Comparison of ENCODE assay signal across 1 cellular context in the genomic region with DNA sequence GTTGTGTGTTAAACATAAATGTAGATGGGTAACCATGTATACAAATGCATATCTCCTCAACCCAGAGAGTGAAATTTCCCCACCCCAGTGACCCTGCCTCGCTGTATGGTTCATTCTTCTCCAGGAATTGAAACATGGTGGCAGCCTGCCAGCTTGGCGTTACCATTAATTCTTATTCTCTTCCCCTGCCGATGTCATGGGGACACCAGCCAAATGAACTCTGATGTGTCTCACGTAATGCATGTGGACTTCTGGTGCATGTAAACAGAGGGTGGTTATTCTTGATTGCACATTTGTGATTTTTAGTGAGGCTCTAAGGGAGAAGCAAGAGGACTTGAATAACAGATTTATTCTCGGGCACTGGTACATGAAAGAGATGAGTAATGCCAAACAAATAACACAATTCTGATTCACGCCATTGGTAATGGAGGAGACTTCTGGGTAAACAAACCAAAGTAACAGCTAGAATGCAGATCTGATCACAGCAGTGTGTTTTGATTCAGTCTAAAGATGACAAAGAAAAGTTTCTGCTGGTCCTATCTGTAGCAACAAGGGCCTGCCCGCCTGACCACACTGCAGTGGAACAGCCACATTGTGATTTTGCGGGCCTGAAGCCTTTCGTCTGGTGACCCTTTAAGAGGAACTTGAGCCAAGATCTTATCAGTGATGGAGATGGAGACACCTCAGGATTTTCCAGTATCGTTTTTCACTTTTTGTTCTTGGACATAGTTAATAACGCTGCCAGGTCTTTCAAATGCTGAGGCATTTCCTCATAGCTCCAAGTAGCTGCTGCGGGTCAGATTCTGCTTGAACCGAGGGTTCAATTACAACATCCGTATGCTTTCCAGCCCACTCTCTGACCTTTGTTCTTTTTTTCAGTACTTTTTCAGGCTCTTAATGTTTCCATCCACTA.
TF ChIP-seq lines count a peak whose summit lies in the region.

No MANE protein-coding gene starts in this region.

TF ChIP-seq in HepG2, 621 proteins besides CTCF, POLR2A, EP300 and RAD21 (continued from another document and continues in another):
- TF ChIP-seq, protein P1, sequence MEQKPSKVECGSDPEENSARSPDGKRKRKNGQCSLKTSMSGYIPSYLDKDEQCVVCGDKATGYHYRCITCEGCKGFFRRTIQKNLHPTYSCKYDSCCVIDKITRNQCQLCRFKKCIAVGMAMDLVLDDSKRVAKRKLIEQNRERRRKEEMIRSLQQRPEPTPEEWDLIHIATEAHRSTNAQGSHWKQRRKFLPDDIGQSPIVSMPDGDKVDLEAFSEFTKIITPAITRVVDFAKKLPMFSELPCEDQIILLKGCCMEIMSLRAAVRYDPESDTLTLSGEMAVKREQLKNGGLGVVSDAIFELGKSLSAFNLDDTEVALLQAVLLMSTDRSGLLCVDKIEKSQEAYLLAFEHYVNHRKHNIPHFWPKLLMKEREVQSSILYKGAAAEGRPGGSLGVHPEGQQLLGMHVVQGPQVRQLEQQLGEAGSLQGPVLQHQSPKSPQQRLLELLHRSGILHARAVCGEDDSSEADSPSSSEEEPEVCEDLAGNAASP (CRISPR knock-in tag; IDR thresholded peaks at IDR 0.05; ENCODE audit: borderline replicate concordance) = 0 out of 2 replicates have a peak, but pooled peaks have one; percentile 29
- TF ChIP-seq, protein P2, sequence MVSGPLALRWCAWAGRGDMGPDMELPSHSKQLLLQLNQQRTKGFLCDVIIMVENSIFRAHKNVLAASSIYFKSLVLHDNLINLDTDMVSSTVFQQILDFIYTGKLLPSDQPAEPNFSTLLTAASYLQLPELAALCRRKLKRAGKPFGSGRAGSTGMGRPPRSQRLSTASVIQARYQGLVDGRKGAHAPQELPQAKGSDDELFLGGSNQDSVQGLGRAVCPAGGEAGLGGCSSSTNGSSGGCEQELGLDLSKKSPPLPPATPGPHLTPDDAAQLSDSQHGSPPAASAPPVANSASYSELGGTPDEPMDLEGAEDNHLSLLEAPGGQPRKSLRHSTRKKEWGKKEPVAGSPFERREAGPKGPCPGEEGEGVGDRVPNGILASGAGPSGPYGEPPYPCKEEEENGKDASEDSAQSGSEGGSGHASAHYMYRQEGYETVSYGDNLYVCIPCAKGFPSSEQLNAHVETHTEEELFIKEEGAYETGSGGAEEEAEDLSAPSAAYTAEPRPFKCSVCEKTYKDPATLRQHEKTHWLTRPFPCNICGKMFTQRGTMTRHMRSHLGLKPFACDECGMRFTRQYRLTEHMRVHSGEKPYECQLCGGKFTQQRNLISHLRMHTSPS (CRISPR knock-in tag; IDR thresholded peaks at IDR 0.05; ENCODE audit: low read depth) = 0 out of 2 replicates have a peak, but pooled peaks have one; percentile 52
- TF ChIP-seq GZF1 (CRISPR knock-in tag; IDR thresholded peaks at IDR 0.05) (no peak), MEIS2 (CRISPR knock-in tag; IDR thresholded peaks at IDR 0.05) (no peak; the same call in 1 of the 2 replicates), ZNF547 (CRISPR knock-in tag; IDR thresholded peaks at IDR 0.05) (0 out of 2 replicates have a peak, but pooled peaks have one; percentile 63), ASH2L (IDR thresholded peaks at IDR 0.05; ENCODE audit: insufficient read length, low read depth, low read length) (peak; percentile 81), ZNF709 (CRISPR knock-in tag; IDR thresholded peaks at IDR 0.05) (no peak), REPIN1 (CRISPR knock-in tag; IDR thresholded peaks at IDR 0.05; ENCODE audit: borderline replicate concordance, low read depth) (no peak), HDAC1 (CRISPR knock-in tag; IDR thresholded peaks at IDR 0.05) (peak; percentile 83), MTA1 (CRISPR knock-in tag; IDR thresholded peaks at IDR 0.05; ENCODE audit: borderline replicate concordance) (no peak), TAF1 (CRISPR knock-in tag; IDR thresholded peaks at IDR 0.05) (no peak), ZNF44 (CRISPR knock-in tag; IDR thresholded peaks at IDR 0.05) (no peak; the same call in 1 of the 2 replicates), NFE2L1 (CRISPR knock-in tag; IDR thresholded peaks at IDR 0.05; ENCODE audit: borderline replicate concordance) (no peak), KAT7 (CRISPR knock-in tag; IDR thresholded peaks at IDR 0.05; ENCODE audit: borderline replicate concordance) (no peak), ZNF788 (CRISPR knock-in tag; IDR thresholded peaks at IDR 0.05; ENCODE audit: borderline replicate concordance) (peak; percentile 38; the same call in 1 of the 2 replicates), ZNF850 (CRISPR knock-in tag; conservative IDR thresholded peaks at IDR 0.05) (no peak), NONO (IDR thresholded peaks at IDR 0.05) (no peak), NONO (CRISPR knock-in tag; conservative IDR thresholded peaks at IDR 0.05) (no peak), NR3C1 (CRISPR knock-in tag; IDR thresholded peaks at IDR 0.05) (no peak), CEBPG (CRISPR knock-in tag; IDR thresholded peaks at IDR 0.05) (peak; percentile 78), ZBTB7B (CRISPR knock-in tag; IDR thresholded peaks at IDR 0.05) (peak; percentile 40; the same call in 1 of the 2 replicates), ZNF510 (CRISPR knock-in tag; IDR thresholded peaks at IDR 0.05; ENCODE audit: low read depth) (no peak), HIVEP1 (CRISPR knock-in tag; IDR thresholded peaks at IDR 0.05) (no peak), ZNF333 (CRISPR knock-in tag; IDR thresholded peaks at IDR 0.05; ENCODE audit: borderline replicate concordance) (no peak), ARHGAP35 (CRISPR knock-in tag; IDR thresholded peaks at IDR 0.05; ENCODE audit: borderline replicate concordance) (no peak; the same call in 1 of the 2 replicates), ZNF660 (CRISPR knock-in tag; IDR thresholded peaks at IDR 0.05; ENCODE audit: borderline replicate concordance, low read depth) (no peak; the same call in 1 of the 2 replicates), NFKB2 (CRISPR knock-in tag; IDR thresholded peaks at IDR 0.05; ENCODE audit: borderline replicate concordance) (no peak), CCDC6 (CRISPR knock-in tag; IDR thresholded peaks at IDR 0.05) (peak; percentile 10; the same call in 1 of the 2 replicates), GATAD2A (CRISPR knock-in tag; IDR thresholded peaks at IDR 0.05) (peak; percentile 77), HOXA3 (CRISPR knock-in tag; IDR thresholded peaks at IDR 0.05) (peak; percentile 60; the same call in 1 of the 2 replicates), TOE1 (CRISPR knock-in tag; IDR thresholded peaks at IDR 0.05) (no peak), KDM3A (CRISPR knock-in tag; IDR thresholded peaks at IDR 0.05; ENCODE audit: low read depth) (no peak), EZH2 (conservative IDR thresholded peaks at IDR 0.05; ENCODE audit: low read depth, low read length) (no peak), ZNF530 (CRISPR knock-in tag; IDR thresholded peaks at IDR 0.05; ENCODE audit: low read depth) (no peak), YY1 (IDR thresholded peaks at IDR 0.05; ENCODE audit: insufficient read depth, insufficient replicate concordance, low read depth, low read length) (peak; percentile 21), RXRA (CRISPR knock-in tag; IDR thresholded peaks at IDR 0.05) (peak; percentile 46; the same call in 1 of the 2 replicates), RFX1 (IDR thresholded peaks at IDR 0.05) (no peak), NRL (CRISPR knock-in tag; IDR thresholded peaks at IDR 0.05; ENCODE audit: borderline replicate concordance) (no peak), AGO1 (IDR thresholded peaks at IDR 0.05; ENCODE audit: low read depth, low read length, poor library complexity, severe bottlenecking) (no peak), MAFG (CRISPR knock-in tag; IDR thresholded peaks at IDR 0.05) (no peak), ZNF629 (CRISPR knock-in tag; conservative IDR thresholded peaks at IDR 0.05) (no peak)
- TF ChIP-seq, protein P3, sequence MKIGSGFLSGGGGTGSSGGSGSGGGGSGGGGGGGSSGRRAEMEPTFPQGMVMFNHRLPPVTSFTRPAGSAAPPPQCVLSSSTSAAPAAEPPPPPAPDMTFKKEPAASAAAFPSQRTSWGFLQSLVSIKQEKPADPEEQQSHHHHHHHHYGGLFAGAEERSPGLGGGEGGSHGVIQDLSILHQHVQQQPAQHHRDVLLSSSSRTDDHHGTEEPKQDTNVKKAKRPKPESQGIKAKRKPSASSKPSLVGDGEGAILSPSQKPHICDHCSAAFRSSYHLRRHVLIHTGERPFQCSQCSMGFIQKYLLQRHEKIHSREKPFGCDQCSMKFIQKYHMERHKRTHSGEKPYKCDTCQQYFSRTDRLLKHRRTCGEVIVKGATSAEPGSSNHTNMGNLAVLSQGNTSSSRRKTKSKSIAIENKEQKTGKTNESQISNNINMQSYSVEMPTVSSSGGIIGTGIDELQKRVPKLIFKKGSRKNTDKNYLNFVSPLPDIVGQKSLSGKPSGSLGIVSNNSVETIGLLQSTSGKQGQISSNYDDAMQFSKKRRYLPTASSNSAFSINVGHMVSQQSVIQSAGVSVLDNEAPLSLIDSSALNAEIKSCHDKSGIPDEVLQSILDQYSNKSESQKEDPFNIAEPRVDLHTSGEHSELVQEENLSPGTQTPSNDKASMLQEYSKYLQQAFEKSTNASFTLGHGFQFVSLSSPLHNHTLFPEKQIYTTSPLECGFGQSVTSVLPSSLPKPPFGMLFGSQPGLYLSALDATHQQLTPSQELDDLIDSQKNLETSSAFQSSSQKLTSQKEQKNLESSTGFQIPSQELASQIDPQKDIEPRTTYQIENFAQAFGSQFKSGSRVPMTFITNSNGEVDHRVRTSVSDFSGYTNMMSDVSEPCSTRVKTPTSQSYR (CRISPR knock-in tag; IDR thresholded peaks at IDR 0.05; ENCODE audit: borderline replicate concordance) = no peak
- TF ChIP-seq, protein P4, sequence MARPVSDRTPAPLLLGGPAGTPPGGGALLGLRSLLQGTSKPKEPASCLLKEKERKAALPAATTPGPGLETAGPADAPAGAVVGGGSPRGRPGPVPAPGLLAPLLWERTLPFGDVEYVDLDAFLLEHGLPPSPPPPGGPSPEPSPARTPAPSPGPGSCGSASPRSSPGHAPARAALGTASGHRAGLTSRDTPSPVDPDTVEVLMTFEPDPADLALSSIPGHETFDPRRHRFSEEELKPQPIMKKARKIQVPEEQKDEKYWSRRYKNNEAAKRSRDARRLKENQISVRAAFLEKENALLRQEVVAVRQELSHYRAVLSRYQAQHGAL (CRISPR knock-in tag; IDR thresholded peaks at IDR 0.05; ENCODE audit: not compliant biosample characterization) = no peak
- TF ChIP-seq, protein P5, sequence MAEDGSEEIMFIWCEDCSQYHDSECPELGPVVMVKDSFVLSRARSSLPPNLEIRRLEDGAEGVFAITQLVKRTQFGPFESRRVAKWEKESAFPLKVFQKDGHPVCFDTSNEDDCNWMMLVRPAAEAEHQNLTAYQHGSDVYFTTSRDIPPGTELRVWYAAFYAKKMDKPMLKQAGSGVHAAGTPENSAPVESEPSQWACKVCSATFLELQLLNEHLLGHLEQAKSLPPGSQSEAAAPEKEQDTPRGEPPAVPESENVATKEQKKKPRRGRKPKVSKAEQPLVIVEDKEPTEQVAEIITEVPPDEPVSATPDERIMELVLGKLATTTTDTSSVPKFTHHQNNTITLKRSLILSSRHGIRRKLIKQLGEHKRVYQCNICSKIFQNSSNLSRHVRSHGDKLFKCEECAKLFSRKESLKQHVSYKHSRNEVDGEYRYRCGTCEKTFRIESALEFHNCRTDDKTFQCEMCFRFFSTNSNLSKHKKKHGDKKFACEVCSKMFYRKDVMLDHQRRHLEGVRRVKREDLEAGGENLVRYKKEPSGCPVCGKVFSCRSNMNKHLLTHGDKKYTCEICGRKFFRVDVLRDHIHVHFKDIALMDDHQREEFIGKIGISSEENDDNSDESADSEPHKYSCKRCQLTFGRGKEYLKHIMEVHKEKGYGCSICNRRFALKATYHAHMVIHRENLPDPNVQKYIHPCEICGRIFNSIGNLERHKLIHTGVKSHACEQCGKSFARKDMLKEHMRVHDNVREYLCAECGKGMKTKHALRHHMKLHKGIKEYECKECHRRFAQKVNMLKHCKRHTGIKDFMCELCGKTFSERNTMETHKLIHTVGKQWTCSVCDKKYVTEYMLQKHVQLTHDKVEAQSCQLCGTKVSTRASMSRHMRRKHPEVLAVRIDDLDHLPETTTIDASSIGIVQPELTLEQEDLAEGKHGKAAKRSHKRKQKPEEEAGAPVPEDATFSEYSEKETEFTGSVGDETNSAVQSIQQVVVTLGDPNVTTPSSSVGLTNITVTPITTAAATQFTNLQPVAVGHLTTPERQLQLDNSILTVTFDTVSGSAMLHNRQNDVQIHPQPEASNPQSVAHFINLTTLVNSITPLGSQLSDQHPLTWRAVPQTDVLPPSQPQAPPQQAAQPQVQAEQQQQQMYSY (CRISPR knock-in tag; IDR thresholded peaks at IDR 0.05) = no peak
- TF ChIP-seq, protein P6, sequence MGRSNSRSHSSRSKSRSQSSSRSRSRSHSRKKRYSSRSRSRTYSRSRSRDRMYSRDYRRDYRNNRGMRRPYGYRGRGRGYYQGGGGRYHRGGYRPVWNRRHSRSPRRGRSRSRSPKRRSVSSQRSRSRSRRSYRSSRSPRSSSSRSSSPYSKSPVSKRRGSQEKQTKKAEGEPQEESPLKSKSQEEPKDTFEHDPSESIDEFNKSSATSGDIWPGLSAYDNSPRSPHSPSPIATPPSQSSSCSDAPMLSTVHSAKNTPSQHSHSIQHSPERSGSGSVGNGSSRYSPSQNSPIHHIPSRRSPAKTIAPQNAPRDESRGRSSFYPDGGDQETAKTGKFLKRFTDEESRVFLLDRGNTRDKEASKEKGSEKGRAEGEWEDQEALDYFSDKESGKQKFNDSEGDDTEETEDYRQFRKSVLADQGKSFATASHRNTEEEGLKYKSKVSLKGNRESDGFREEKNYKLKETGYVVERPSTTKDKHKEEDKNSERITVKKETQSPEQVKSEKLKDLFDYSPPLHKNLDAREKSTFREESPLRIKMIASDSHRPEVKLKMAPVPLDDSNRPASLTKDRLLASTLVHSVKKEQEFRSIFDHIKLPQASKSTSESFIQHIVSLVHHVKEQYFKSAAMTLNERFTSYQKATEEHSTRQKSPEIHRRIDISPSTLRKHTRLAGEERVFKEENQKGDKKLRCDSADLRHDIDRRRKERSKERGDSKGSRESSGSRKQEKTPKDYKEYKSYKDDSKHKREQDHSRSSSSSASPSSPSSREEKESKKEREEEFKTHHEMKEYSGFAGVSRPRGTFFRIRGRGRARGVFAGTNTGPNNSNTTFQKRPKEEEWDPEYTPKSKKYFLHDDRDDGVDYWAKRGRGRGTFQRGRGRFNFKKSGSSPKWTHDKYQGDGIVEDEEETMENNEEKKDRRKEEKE (IDR thresholded peaks at IDR 0.05) = no peak
- TF ChIP-seq, protein P7, sequence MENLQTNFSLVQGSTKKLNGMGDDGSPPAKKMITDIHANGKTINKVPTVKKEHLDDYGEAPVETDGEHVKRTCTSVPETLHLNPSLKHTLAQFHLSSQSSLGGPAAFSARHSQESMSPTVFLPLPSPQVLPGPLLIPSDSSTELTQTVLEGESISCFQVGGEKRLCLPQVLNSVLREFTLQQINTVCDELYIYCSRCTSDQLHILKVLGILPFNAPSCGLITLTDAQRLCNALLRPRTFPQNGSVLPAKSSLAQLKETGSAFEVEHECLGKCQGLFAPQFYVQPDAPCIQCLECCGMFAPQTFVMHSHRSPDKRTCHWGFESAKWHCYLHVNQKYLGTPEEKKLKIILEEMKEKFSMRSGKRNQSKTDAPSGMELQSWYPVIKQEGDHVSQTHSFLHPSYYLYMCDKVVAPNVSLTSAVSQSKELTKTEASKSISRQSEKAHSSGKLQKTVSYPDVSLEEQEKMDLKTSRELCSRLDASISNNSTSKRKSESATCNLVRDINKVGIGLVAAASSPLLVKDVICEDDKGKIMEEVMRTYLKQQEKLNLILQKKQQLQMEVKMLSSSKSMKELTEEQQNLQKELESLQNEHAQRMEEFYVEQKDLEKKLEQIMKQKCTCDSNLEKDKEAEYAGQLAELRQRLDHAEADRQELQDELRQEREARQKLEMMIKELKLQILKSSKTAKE (CRISPR knock-in tag; IDR thresholded peaks at IDR 0.05; ENCODE audit: borderline replicate concordance) = no peak; the same call in 1 of the 2 replicates
